In genomic region chr15:57403007-57403406, GRCh38 we compare ENCODE assay signal across 13 cellular contexts. TPM values are rescaled to one million over a fixed set of nuclear protein-coding genes. Genes with fewer than 3 reads are reported as not detected.
"Had no signal": no experiment of that assay in that cellular context is flagged by ENCODE, and none has a peak within 500 bp of the region (broad histone marks: within the 10 kb centered on the region; RNA-seq: fewer than 3 reads in every experiment).

No MANE protein-coding gene starts in this region.

- DNase-seq: activated CD4-positive, alpha-beta T cell treated with anti-CD3 and anti-CD28 coated beads, Interleukin-2, amount 10 ng/mL, durations not matched to agents 7 days and 5 days; activated CD4-positive, CD25-positive, alpha-beta regulatory T cell; activated CD8-positive, alpha-beta memory T cell treated with anti-CD3 and anti-CD28 coated beads for 24 hours; activated naive CD4-positive, alpha-beta T cell treated with anti-CD3 and anti-CD28 coated beads for 36 hours; kidney glomerular epithelial cell; ovary; stomach had no signal

- H3K9me3 Mint-ChIP-seq: activated CD4-positive, alpha-beta T cell treated with anti-CD3 and anti-CD28 coated beads, Interleukin-2, amount 10 ng/mL, durations not matched to agents 7 days and 5 days; activated naive CD4-positive, alpha-beta T cell treated with anti-CD3 and anti-CD28 coated beads for 36 hours; dendritic cell treated with granulocyte-macrophage colony-stimulating factor and Interleukin-4, amounts not matched to agents 40 ng/mL and 50 ng/mL, for 4 days; natural killer cell treated with Interleukin-12 subunit alpha and Interleukin-12 subunit beta and Interleukin-15 and Interleukin-18, amount 100 ng/mL, for 72 hours; T-helper 1 cell treated with Interleukin-12 subunit alpha and Interleukin-12 subunit beta and Interleukin-4 antibody, amounts not matched to agents 30 μg/mL and 1 μg/mL, for 36 hours had no signal

- H3K27me3 ChIP-seq: esophagus muscularis mucosa, ovary, stomach had no signal

- H3K9me3 ChIP-seq: esophagus muscularis mucosa, ovary, stomach, thoracic aorta had no signal

- H3K27ac ChIP-seq: esophagus muscularis mucosa, stomach had no signal

- H3K27ac Mint-ChIP-seq: activated CD4-positive, alpha-beta T cell treated with anti-CD3 and anti-CD28 coated beads, Interleukin-2, amount 10 ng/mL, durations not matched to agents 7 days and 5 days; activated naive CD4-positive, alpha-beta T cell treated with anti-CD3 and anti-CD28 coated beads for 36 hours; dendritic cell treated with granulocyte-macrophage colony-stimulating factor and Interleukin-4, amounts not matched to agents 40 ng/mL and 50 ng/mL, for 4 days; natural killer cell treated with Interleukin-12 subunit alpha and Interleukin-12 subunit beta and Interleukin-15 and Interleukin-18, amount 100 ng/mL, for 72 hours; T-helper 1 cell treated with Interleukin-12 subunit alpha and Interleukin-12 subunit beta and Interleukin-4 antibody, amounts not matched to agents 30 μg/mL and 1 μg/mL, for 36 hours had no signal

- H3K4me1 Mint-ChIP-seq: activated CD4-positive, alpha-beta T cell treated with anti-CD3 and anti-CD28 coated beads, Interleukin-2, amount 10 ng/mL, durations not matched to agents 7 days and 5 days had no signal

- ATAC-seq: natural killer cell treated with Interleukin-12 subunit alpha and Interleukin-12 subunit beta and Interleukin-15 and Interleukin-18, amount 100 ng/mL, for 72 hours had no signal

- H3K36me3 Mint-ChIP-seq: natural killer cell treated with Interleukin-12 subunit alpha and Interleukin-12 subunit beta and Interleukin-15 and Interleukin-18, amount 100 ng/mL, for 72 hours had no signal

- H3K4me3 ChIP-seq: esophagus muscularis mucosa, ovary, skin epidermis, stomach had no signal

- H3K36me3 ChIP-seq: esophagus muscularis mucosa, ovary, stomach, thoracic aorta had no signal

- H3K4me3 Mint-ChIP-seq: activated CD4-positive, alpha-beta T cell treated with anti-CD3 and anti-CD28 coated beads, Interleukin-2, amount 10 ng/mL, durations not matched to agents 7 days and 5 days; activated naive CD4-positive, alpha-beta T cell treated with anti-CD3 and anti-CD28 coated beads for 36 hours; dendritic cell treated with granulocyte-macrophage colony-stimulating factor and Interleukin-4, amounts not matched to agents 40 ng/mL and 50 ng/mL, for 4 days; natural killer cell treated with Interleukin-12 subunit alpha and Interleukin-12 subunit beta and Interleukin-15 and Interleukin-18, amount 100 ng/mL, for 72 hours; T-helper 1 cell treated with Interleukin-12 subunit alpha and Interleukin-12 subunit beta and Interleukin-4 antibody, amounts not matched to agents 30 μg/mL and 1 μg/mL, for 36 hours had no signal

RNA-seq across cellular contexts. Expression of gene CGNL1, which starts 26.7 kb away (rescaled TPM):
- total RNA-seq: activated CD4-positive, alpha-beta T cell treated with anti-CD3 and anti-CD28 coated beads, Interleukin-2, amount 10 ng/mL, durations not matched to agents 7 days and 5 days; activated naive CD4-positive, alpha-beta T cell treated with anti-CD3 and anti-CD28 coated beads for 36 hours; natural killer cell treated with Interleukin-12 subunit alpha and Interleukin-12 subunit beta and Interleukin-15 and Interleukin-18, amount 100 ng/mL, for 72 hours had no signal
